In genomic region chr3:30555968-30556367, GRCh38 we compare ENCODE assay signal across 28 cellular contexts.
"Had no signal": no experiment of that assay in that cellular context is flagged by ENCODE, and none has a peak within 500 bp of the region (broad histone marks: within the 10 kb centered on the region; RNA-seq: fewer than 3 reads in every experiment).

No MANE protein-coding gene starts in this region.

- DNase-seq: colonic mucosa; cortex of kidney; dermis blood vessel endothelial cell; dorsolateral prefrontal cortex; effector CD4-positive, alpha-beta T cell; effector CD8-positive, alpha-beta T cell; effector memory CD4-positive, alpha-beta T cell; effector memory CD8-positive, alpha-beta T cell; endodermal cell; erythroblast; esophagus squamous epithelium; foreskin fibroblast; foreskin keratinocyte; foreskin melanocyte; gastrocnemius medialis; glutamatergic neuron; head of caudate nucleus; heart left ventricle; heart right ventricle had no signal

- H3K9me3 ChIP-seq: colonic mucosa, esophagus muscularis mucosa, esophagus squamous epithelium, gastrocnemius medialis, gastroesophageal sphincter, heart left ventricle, heart right ventricle had no signal

- H3K4me3 ChIP-seq: colonic mucosa, coronary artery, dorsolateral prefrontal cortex, esophagus muscularis mucosa, esophagus squamous epithelium, gastrocnemius medialis, gastroesophageal sphincter, heart left ventricle, heart right ventricle had no signal

- ATAC-seq: effector memory CD8-positive, alpha-beta T cell; esophagus mucosa; foreskin keratinocyte; gastrocnemius medialis; gastroesophageal sphincter; heart left ventricle; heart right ventricle had no signal

- FAIRE-seq: colon, endometrium, endothelial cell of umbilical vein, frontal cortex had no signal

- H3K27me3 ChIP-seq: colonic mucosa, esophagus muscularis mucosa, esophagus squamous epithelium, foreskin keratinocyte, gastrocnemius medialis, gastroesophageal sphincter, heart left ventricle, heart right ventricle had no signal

- H3K36me3 ChIP-seq: colonic mucosa, esophagus muscularis mucosa, esophagus squamous epithelium, gastrocnemius medialis, gastroesophageal sphincter, heart left ventricle, heart right ventricle had no signal

- H3K27ac ChIP-seq: colonic mucosa, coronary artery, dorsolateral prefrontal cortex, epithelial cell of prostate, esophagus muscularis mucosa, esophagus squamous epithelium, foreskin keratinocyte, gastrocnemius medialis, gastroesophageal sphincter, heart left ventricle, heart right ventricle had no signal

- H3K4me1 ChIP-seq: colonic mucosa, esophagus muscularis mucosa, esophagus squamous epithelium, gastrocnemius medialis, gastroesophageal sphincter had no signal
